ENCODE assay signal across 13 cellular contexts in genomic region chrX:72492499-72492898, GRCh38.
DNase-seq lines count a peak whose midpoint lies in the region; ATAC-seq and FAIRE-seq lines count a peak whose summit lies in the region.
"Had no signal": no experiment of that assay in that cellular context is flagged by ENCODE, and none has a peak within 500 bp of the region (broad histone marks: within the 10 kb centered on the region; RNA-seq: fewer than 3 reads in every experiment).

No MANE protein-coding gene starts in this region.

- H3K4me1 Mint-ChIP-seq in activated naive CD8-positive, alpha-beta T cell treated with anti-CD3 and anti-CD28 coated beads for 36 hours: peaks cover 8% of the 10 kb centered on the region

- H3K4me3 Mint-ChIP-seq in activated naive CD8-positive, alpha-beta T cell treated with anti-CD3 and anti-CD28 coated beads for 36 hours: no peak overlapping the region

- DNase-seq in GM18507 (ENCODE audit: extremely low spot score, insufficient read length, low read depth): no peak
- DNase-seq in NOMO-1 treated with DMSO at 0.1 percent for 48 hours (lab: John Stamatoyannopoulos, UW; ENCODE audit: unreplicated experiment): peak; percentile 46
- no peak for DNase-seq in activated naive CD8-positive, alpha-beta T cell treated with anti-CD3 and anti-CD28 coated beads for 36 hours
- DNase-seq in NCI-H69 (lab: John Stamatoyannopoulos, UW): no peak
- DNase-seq in stimulated activated naive CD4-positive, alpha-beta T cell (lab: John Stamatoyannopoulos, UW): no peak
- DNase-seq: activated naive CD4-positive, alpha-beta T cell treated with Interleukin-2 at 50 U/mL for 16 hours; kidney; NCI-H1092 treated with DMSO at 0.1 percent for 48 hours; T1000 had no signal

- no peaks in the 10 kb centered on the region for H3K27me3 Mint-ChIP-seq in activated naive CD8-positive, alpha-beta T cell treated with anti-CD3 and anti-CD28 coated beads for 36 hours

- H3K9me3 Mint-ChIP-seq in activated naive CD8-positive, alpha-beta T cell treated with anti-CD3 and anti-CD28 coated beads for 36 hours: no peaks in the 10 kb centered on the region

- ATAC-seq in GM21390 (IDR thresholded peaks at IDR 0.05; ENCODE audit: unreplicated experiment) (peak; percentile 72), HG03066 (IDR thresholded peaks at IDR 0.05; ENCODE audit: low read depth, unreplicated experiment) (peak; percentile 89), GM18873 (IDR thresholded peaks at IDR 0.05; ENCODE audit: low FRiP score, unreplicated experiment) (no peak)

- no peak overlapping the region for H3K27ac Mint-ChIP-seq in activated naive CD8-positive, alpha-beta T cell treated with anti-CD3 and anti-CD28 coated beads for 36 hours

- peak; percentile 71 for FAIRE-seq in GM18507 (lab: Jason Lieb, UNC)
- FAIRE-seq: endothelial cell of umbilical vein had no signal

- H3K36me3 Mint-ChIP-seq in activated naive CD8-positive, alpha-beta T cell treated with anti-CD3 and anti-CD28 coated beads for 36 hours: peaks cover 32% of the 10 kb centered on the region
